1 cellular context compared by ENCODE assay signal in the genomic region with DNA sequence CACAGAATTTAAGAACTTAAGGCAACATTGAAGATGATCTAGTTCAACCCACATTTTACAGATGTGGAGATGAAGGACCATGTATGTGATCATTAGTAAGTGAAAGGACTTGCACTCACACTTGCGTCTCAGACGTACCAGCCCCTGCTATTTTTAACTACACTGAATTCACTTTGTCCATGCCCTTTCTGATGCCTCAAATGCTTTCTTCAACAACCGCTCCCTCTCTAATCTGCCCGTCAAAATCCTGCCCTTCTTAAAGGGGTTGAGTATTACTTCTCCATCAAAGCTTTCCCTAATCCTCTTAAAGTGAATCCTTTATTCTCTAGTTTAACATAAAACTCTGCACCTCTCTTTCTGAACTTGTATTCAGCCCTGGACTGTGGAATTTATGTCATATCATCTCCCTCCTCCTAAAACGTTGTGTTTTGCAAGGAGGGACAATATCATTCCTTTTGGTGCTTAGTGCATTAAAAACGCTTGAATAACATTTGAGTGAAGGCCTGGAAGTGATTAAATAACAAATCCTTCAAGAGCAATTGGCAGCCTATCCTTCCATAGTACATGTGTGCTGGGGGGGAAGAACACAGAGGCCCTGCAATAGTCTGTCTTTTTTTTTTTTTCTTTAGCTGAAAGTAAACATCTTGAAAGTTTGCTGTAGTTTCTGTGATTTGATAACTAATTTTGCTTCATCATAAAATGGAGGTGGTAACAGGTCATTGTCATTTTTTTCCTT.
TF ChIP-seq lines count a peak whose summit lies in the region.

No MANE protein-coding gene starts in this region.

TF ChIP-seq in GM23338, 12 proteins besides CTCF, POLR2A, EP300 and RAD21 (continued from another document):
- TF ChIP-seq, protein P1, sequence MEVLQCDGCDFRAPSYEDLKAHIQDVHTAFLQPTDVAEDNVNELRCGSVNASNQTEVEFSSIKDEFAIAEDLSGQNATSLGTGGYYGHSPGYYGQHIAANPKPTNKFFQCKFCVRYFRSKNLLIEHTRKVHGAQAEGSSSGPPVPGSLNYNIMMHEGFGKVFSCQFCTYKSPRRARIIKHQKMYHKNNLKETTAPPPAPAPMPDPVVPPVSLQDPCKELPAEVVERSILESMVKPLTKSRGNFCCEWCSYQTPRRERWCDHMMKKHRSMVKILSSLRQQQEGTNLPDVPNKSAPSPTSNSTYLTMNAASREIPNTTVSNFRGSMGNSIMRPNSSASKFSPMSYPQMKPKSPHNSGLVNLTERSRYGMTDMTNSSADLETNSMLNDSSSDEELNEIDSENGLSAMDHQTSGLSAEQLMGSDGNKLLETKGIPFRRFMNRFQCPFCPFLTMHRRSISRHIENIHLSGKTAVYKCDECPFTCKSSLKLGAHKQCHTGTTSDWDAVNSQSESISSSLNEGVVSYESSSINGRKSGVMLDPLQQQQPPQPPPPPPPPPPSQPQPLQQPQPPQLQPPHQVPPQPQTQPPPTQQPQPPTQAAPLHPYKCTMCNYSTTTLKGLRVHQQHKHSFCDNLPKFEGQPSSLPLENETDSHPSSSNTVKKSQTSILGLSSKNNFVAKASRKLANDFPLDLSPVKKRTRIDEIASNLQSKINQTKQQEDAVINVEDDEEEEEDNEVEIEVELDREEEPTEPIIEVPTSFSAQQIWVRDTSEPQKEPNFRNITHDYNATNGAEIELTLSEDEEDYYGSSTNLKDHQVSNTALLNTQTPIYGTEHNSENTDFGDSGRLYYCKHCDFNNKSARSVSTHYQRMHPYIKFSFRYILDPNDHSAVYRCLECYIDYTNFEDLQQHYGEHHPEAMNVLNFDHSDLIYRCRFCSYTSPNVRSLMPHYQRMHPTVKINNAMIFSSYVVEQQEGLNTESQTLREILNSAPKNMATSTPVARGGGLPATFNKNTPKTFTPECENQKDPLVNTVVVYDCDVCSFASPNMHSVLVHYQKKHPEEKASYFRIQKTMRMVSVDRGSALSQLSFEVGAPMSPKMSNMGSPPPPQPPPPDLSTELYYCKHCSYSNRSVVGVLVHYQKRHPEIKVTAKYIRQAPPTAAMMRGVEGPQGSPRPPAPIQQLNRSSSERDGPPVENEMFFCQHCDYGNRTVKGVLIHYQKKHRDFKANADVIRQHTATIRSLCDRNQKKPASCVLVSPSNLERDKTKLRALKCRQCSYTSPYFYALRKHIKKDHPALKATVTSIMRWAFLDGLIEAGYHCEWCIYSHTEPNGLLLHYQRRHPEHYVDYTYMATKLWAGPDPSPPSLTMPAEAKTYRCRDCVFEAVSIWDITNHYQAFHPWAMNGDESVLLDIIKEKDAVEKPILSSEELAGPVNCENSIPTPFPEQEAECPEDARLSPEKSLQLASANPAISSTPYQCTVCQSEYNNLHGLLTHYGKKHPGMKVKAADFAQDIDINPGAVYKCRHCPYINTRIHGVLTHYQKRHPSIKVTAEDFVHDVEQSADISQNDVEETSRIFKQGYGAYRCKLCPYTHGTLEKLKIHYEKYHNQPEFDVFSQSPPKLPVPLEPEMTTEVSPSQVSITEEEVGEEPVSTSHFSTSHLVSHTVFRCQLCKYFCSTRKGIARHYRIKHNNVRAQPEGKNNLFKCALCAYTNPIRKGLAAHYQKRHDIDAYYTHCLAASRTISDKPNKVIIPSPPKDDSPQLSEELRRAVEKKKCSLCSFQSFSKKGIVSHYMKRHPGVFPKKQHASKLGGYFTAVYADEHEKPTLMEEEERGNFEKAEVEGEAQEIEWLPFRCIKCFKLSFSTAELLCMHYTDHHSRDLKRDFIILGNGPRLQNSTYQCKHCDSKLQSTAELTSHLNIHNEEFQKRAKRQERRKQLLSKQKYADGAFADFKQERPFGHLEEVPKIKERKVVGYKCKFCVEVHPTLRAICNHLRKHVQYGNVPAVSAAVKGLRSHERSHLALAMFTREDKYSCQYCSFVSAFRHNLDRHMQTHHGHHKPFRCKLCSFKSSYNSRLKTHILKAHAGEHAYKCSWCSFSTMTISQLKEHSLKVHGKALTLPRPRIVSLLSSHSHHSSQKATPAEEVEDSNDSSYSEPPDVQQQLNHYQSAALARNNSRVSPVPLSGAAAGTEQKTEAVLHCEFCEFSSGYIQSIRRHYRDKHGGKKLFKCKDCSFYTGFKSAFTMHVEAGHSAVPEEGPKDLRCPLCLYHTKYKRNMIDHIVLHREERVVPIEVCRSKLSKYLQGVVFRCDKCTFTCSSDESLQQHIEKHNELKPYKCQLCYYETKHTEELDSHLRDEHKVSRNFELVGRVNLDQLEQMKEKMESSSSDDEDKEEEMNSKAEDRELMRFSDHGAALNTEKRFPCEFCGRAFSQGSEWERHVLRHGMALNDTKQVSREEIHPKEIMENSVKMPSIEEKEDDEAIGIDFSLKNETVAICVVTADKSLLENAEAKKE (CRISPR knock-in tag; IDR thresholded peaks at IDR 0.05), result no peak
- TF ChIP-seq, protein P2, sequence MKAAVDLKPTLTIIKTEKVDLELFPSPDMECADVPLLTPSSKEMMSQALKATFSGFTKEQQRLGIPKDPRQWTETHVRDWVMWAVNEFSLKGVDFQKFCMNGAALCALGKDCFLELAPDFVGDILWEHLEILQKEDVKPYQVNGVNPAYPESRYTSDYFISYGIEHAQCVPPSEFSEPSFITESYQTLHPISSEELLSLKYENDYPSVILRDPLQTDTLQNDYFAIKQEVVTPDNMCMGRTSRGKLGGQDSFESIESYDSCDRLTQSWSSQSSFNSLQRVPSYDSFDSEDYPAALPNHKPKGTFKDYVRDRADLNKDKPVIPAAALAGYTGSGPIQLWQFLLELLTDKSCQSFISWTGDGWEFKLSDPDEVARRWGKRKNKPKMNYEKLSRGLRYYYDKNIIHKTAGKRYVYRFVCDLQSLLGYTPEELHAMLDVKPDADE (IDR thresholded peaks at IDR 0.05), result no peak
- TF ChIP-seq POLR2AphosphoS5 (IDR thresholded peaks at IDR 0.05; ENCODE audit: low read depth), result no peak
- TF ChIP-seq ZNF114 (CRISPR knock-in tag; IDR thresholded peaks at IDR 0.05), result no peak
- no peak for TF ChIP-seq ZNF331 (CRISPR knock-in tag; IDR thresholded peaks at IDR 0.05; ENCODE audit: low read depth)
- TF ChIP-seq, protein P3, sequence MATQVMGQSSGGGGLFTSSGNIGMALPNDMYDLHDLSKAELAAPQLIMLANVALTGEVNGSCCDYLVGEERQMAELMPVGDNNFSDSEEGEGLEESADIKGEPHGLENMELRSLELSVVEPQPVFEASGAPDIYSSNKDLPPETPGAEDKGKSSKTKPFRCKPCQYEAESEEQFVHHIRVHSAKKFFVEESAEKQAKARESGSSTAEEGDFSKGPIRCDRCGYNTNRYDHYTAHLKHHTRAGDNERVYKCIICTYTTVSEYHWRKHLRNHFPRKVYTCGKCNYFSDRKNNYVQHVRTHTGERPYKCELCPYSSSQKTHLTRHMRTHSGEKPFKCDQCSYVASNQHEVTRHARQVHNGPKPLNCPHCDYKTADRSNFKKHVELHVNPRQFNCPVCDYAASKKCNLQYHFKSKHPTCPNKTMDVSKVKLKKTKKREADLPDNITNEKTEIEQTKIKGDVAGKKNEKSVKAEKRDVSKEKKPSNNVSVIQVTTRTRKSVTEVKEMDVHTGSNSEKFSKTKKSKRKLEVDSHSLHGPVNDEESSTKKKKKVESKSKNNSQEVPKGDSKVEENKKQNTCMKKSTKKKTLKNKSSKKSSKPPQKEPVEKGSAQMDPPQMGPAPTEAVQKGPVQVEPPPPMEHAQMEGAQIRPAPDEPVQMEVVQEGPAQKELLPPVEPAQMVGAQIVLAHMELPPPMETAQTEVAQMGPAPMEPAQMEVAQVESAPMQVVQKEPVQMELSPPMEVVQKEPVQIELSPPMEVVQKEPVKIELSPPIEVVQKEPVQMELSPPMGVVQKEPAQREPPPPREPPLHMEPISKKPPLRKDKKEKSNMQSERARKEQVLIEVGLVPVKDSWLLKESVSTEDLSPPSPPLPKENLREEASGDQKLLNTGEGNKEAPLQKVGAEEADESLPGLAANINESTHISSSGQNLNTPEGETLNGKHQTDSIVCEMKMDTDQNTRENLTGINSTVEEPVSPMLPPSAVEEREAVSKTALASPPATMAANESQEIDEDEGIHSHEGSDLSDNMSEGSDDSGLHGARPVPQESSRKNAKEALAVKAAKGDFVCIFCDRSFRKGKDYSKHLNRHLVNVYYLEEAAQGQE (IDR thresholded peaks at IDR 0.05; ENCODE audit: unreplicated experiment), result no peak
TF ChIP-seq in GM23338: peak in this region for 0.
